ENCODE assay signal across 1 cellular context in genomic region chr10:43399911-43400310, GRCh38.
TF ChIP-seq lines count a peak whose summit lies in the region.

No MANE protein-coding gene starts in this region.

TF ChIP-seq in HepG2, 621 proteins besides CTCF, POLR2A, EP300 and RAD21:
- TF ChIP-seq AGO2 (optimal IDR thresholded peaks at IDR 0.05; ENCODE audit: low read depth, low read length), result peak; percentile 14
- no peak for TF ChIP-seq CBX5 (CRISPR knock-in tag; IDR thresholded peaks at IDR 0.05; ENCODE audit: borderline replicate concordance)
- TF ChIP-seq FLYWCH1 (CRISPR knock-in tag; IDR thresholded peaks at IDR 0.05), result no peak
- TF ChIP-seq CBFB (CRISPR knock-in tag; IDR thresholded peaks at IDR 0.05), result no peak
- no peak for TF ChIP-seq ZNF512B (CRISPR knock-in tag; IDR thresholded peaks at IDR 0.05; ENCODE audit: borderline replicate concordance)
- TF ChIP-seq CEBPZ (IDR thresholded peaks at IDR 0.05; ENCODE audit: low read length), result no peak
- no peak for TF ChIP-seq ATF7 (IDR thresholded peaks at IDR 0.05)
- TF ChIP-seq ATF7 (CRISPR knock-in tag; IDR thresholded peaks at IDR 0.05), result no peak
TF ChIP-seq in HepG2: peak in this region for 1.
